ENCODE assay signal across 27 cellular contexts in the genomic region with DNA sequence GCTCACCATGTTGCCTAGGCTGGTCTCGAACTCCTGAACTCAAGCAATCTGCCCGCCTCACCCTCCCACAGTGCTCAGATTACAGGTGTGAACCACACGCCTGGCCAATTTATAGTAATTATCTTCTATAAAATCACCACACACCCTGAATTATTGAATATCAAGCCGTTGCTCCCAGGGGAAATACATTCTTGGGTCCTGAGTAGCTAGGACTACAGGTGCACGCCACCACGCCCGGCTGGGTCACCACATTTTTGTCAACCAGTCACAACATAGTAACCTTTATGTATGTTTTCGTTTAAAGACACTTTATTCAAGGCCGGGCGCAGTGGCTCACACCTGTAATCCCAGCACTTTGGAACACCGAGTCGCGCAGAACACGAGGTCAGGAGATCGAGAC. TPM values are rescaled to one million over a fixed set of nuclear protein-coding genes. Genes with fewer than 3 reads are reported as not detected.
"Had no signal": no experiment of that assay in that cellular context is flagged by ENCODE, and none has a peak within 500 bp of the region (broad histone marks: within the 10 kb centered on the region; RNA-seq: fewer than 3 reads in every experiment).

No MANE protein-coding gene starts in this region.

- H3K36me3 ChIP-seq: thoracic aorta, thyroid gland, tibial artery, tibial nerve, upper lobe of left lung, upper lobe of right lung, uterus, vagina had no signal

- H3K27me3 ChIP-seq: stomach, suprapubic skin, testis, thyroid gland, tibial nerve, transverse colon, upper lobe of left lung, upper lobe of right lung, uterus, vagina had no signal

- H3K4me3 ChIP-seq: stomach, suprapubic skin, testis, thoracic aorta, thyroid gland, tibial artery, tibial nerve, transverse colon, upper lobe of left lung, upper lobe of right lung, uterus, vagina had no signal

- DNase-seq: stimulated activated CD4-positive, alpha-beta T cell treated with anti-CD3 and anti-CD28 coated beads, Interleukin-2, amount 100 ng/mL, for 48 hours; stimulated activated CD4-positive, alpha-beta T cell treated with anti-CD3 and anti-CD28 coated beads, Interleukin-4, amount 100 ng/mL, for 1 hour; stimulated activated CD4-positive, alpha-beta T cell treated with anti-CD3 and anti-CD28 coated beads, Interleukin-4, amount 100 ng/mL, for 24 hours; stimulated activated CD4-positive, alpha-beta T cell treated with anti-CD3 and anti-CD28 coated beads, Interleukin-4, amount 100 ng/mL, for 4 hours; stimulated activated CD8-positive, alpha-beta memory T cell treated with anti-CD3 and anti-CD28 coated beads, Interleukin-4, amount 100 ng/mL, for 48 hours; stimulated activated naive B cell treated with anti-CD40 and anti-IgM and Interleukin-4, amounts not matched to agents 10 μg/mL and 1 μg/mL and 100 μg/mL, for 72 hours; stimulated activated naive CD4-positive, alpha-beta T cell; stimulated activated naive CD4-positive, alpha-beta T cell treated with Interleukin-2 at 50 U/mL for 16 hours; stimulated activated naive CD8-positive, alpha-beta T cell treated with anti-CD3 and anti-CD28 coated beads, Interleukin-15, amount 100 ng/mL, for 72 hours; stimulated activated naive CD8-positive, alpha-beta T cell treated with anti-CD3 and anti-CD28 coated beads, Interleukin-15, Interleukin-2, amounts not matched to agents 100 U/mL and 50 U/mL, for 24 hours; stomach; substantia nigra; testis; thyroid gland; tibial artery; transverse colon; upper lobe of left lung; upper lobe of right lung; uterus had no signal

- H3K27ac ChIP-seq: stomach, suprapubic skin, testis, thoracic aorta, thyroid gland, tibial artery, tibial nerve, transverse colon, upper lobe of left lung, upper lobe of right lung, uterus, vagina had no signal

- H3K4me1 ChIP-seq: testis, uterus, vagina had no signal

- ATAC-seq: stimulated activated effector memory CD8-positive, alpha-beta T cell treated with anti-CD3 and anti-CD28 coated beads, Interleukin-12 subunit alpha, Interleukin-12 subunit beta, amount 100 ng/mL, for 72 hours; stimulated activated memory B cell treated with anti-CD40 and anti-IgM and Interleukin-4, amounts not matched to agents 10 μg/mL and 1 μg/mL and 100 μg/mL, for 72 hours; stimulated activated naive B cell treated with anti-CD40 and anti-IgM and Interleukin-4, amounts not matched to agents 10 μg/mL and 1 μg/mL and 100 μg/mL, for 72 hours; stimulated activated naive CD8-positive, alpha-beta T cell treated with anti-CD3 and anti-CD28 coated beads, Interleukin-15, amount 100 ng/mL, for 72 hours; stimulated activated naive CD8-positive, alpha-beta T cell treated with anti-CD3 and anti-CD28 coated beads, Interleukin-15, Interleukin-2, amounts not matched to agents 100 U/mL and 50 U/mL, for 24 hours; upper lobe of right lung had no signal

- H3K9me3 ChIP-seq: stomach, suprapubic skin, testis, thoracic aorta, thyroid gland, tibial artery, tibial nerve, transverse colon, upper lobe of left lung, upper lobe of right lung, uterus, vagina had no signal

RNA-seq across cellular contexts. Expression of a gene that starts 8.3 kb away (rescaled TPM):
- total RNA-seq: subcutaneous adipose tissue, temporal lobe, tibial nerve had no signal
